Comparison of ENCODE assay signal across 8 cellular contexts in genomic region chr11:130070829-130071205, GRCh38. TPM values are rescaled to one million over a fixed set of nuclear protein-coding genes. Genes with fewer than 3 reads are reported as not detected.
DNase-seq lines count a peak whose midpoint lies in the region; ATAC-seq and TF ChIP-seq lines count a peak whose summit lies in the region.

No MANE protein-coding gene starts in this region.

- DNase-seq in NCI-H526 treated with DMSO at 0.1 percent for 48 hours (lab: John Stamatoyannopoulos, UW) (peak; percentile 83), cardiac fibroblast (ENCODE audit: low read depth in 2 of 2) (peak; percentile 32 to 33), type B pancreatic cell (ENCODE audit: extremely low spot score, unreplicated experiment) (no peak)

- peak overlapping the region; percentile 27 for H3K27ac ChIP-seq in DOHH2 (ENCODE audit: low read depth, low read length)
- peak overlapping the region; percentile 58 to 92 for H3K27ac ChIP-seq in liver (ENCODE audit: low read depth in 1 of 2, low read length in 2 of 2)

- H3K9me3 ChIP-seq in DOHH2 (ENCODE audit: control insufficient read depth, insufficient read depth, low read length): no peaks in the 10 kb centered on the region
- H3K9me3 ChIP-seq in liver (ENCODE audit: control insufficient read depth in 4 of 4, low read length in 3 of 4): no peaks in the 10 kb centered on the region

- no peaks in the 10 kb centered on the region for H3K27me3 Mint-ChIP-seq in type B pancreatic cell

- H3K27me3 ChIP-seq in DOHH2 (ENCODE audit: control insufficient read depth, low read length) (no peaks in the 10 kb centered on the region), liver (ENCODE audit: control insufficient read depth in 4 of 4, insufficient read depth in 4 of 4, low read length in 3 of 4) (no peaks in the 10 kb centered on the region)

- H3F3A ChIP-seq in DOHH2 (ENCODE audit: control insufficient read depth, insufficient read depth): peaks cover 4% of the 10 kb centered on the region; the same call in 1 of the 2 replicates

- H4K20me1 ChIP-seq in DOHH2 (ENCODE audit: control insufficient read depth, insufficient read depth, low read depth, low read length): peaks cover 10% of the 10 kb centered on the region

- H3K36me3 ChIP-seq in DOHH2 (ENCODE audit: control insufficient read depth, low read length) (peaks cover 10% of the 10 kb centered on the region), liver (ENCODE audit: control insufficient read depth in 4 of 4, insufficient read depth in 3 of 4, low read depth in 1 of 4, low read length in 3 of 4) (no peaks in the 10 kb centered on the region)

- H3K9me2 ChIP-seq in DOHH2 (replicated peaks; ENCODE audit: control insufficient read depth, low read length): no peaks in the 10 kb centered on the region

- H3K36me3 Mint-ChIP-seq in type B pancreatic cell: no peaks in the 10 kb centered on the region

- peak overlapping the region; percentile 68 for H3K4me2 ChIP-seq in DOHH2 (ENCODE audit: low read length)

- peak overlapping the region; percentile 93 for H3K4me3 Mint-ChIP-seq in type B pancreatic cell

- H3K27ac Mint-ChIP-seq in type B pancreatic cell: peak overlapping the region; percentile 77

- H3K4me1 ChIP-seq in DOHH2 (ENCODE audit: control insufficient read depth, low read length): peaks cover 58% of the 10 kb centered on the region
- peaks cover 5 to 34% (median 20%) of the 10 kb centered on the region in 4 donors for H3K4me1 ChIP-seq in liver (ENCODE audit: control insufficient read depth in 4 of 4, insufficient read depth in 4 of 4, low read length in 3 of 4)

- peak overlapping the region in 1 of 2 donors; percentile 66 for H3K9ac ChIP-seq in liver (ENCODE audit: low read depth in 1 of 2, low read length in 2 of 2)

- no peaks in the 10 kb centered on the region for H3K9me3 Mint-ChIP-seq in type B pancreatic cell

- 1% methylated on average over 24 of the region's 24 CpGs for WGBS in liver

- no peak for TF ChIP-seq RAD21 in liver (IDR thresholded peaks at IDR 0.05)

- peaks cover 61% of the 10 kb centered on the region for H3K79me2 ChIP-seq in DOHH2 (ENCODE audit: control insufficient read depth, low read length)

- H3K4me3 ChIP-seq in DOHH2 (ENCODE audit: low read length) (peak overlapping the region; percentile 78), cardiac fibroblast (replicated peaks in 1 of 2; ENCODE audit: low read depth in 2 of 2, low read length in 2 of 2) (peak overlapping the region; percentile 65 to 81), liver (ENCODE audit: low read depth in 1 of 3, low read length in 3 of 3) (peak overlapping the region; percentile 66 to 98 (median 76))

- TF ChIP-seq CTCF in DOHH2 (IDR thresholded peaks at IDR 0.05; ENCODE audit: low read depth, low read length, poor library complexity, severe bottlenecking): no peak
- no peak for TF ChIP-seq CTCF in cardiac fibroblast (IDR thresholded peaks at IDR 0.05; ENCODE audit: low read depth, low read length)
- TF ChIP-seq CTCF in liver (IDR thresholded peaks at IDR 0.05; ENCODE audit: low read depth, low read length, missing input control): no peak
- no peak for TF ChIP-seq CTCF in type B pancreatic cell (conservative IDR thresholded peaks at IDR 0.05)

- H3K4me1 Mint-ChIP-seq in type B pancreatic cell (ENCODE audit: unreplicated experiment): peaks cover 34% of the 10 kb centered on the region

- ATAC-seq in GM18868 (IDR thresholded peaks at IDR 0.05; ENCODE audit: unreplicated experiment) (no peak), HG03175 (IDR thresholded peaks at IDR 0.05; ENCODE audit: unreplicated experiment) (no peak), HG03159 (IDR thresholded peaks at IDR 0.05; ENCODE audit: unreplicated experiment) (no peak)

TF ChIP-seq in liver, 16 proteins besides CTCF, POLR2A, EP300 and RAD21:
- TF ChIP-seq SP1 (IDR thresholded peaks at IDR 0.05) (no peak), EGR1 (IDR thresholded peaks at IDR 0.05; ENCODE audit: low read depth in 2 of 2) (no peak), TAF1 (conservative IDR thresholded peaks at IDR 0.05) (no peak), GABPA (IDR thresholded peaks at IDR 0.05 in 1 of 2, conservative IDR thresholded peaks at IDR 0.05 in 1 of 2) (no peak), YY1 (IDR thresholded peaks at IDR 0.05) (no peak), ZBTB33 (IDR thresholded peaks at IDR 0.05) (no peak), REST (IDR thresholded peaks at IDR 0.05) (no peak), HNF4A (conservative IDR thresholded peaks at IDR 0.05) (no peak), FOXA1 (IDR thresholded peaks at IDR 0.05) (no peak), HNF4G (IDR thresholded peaks at IDR 0.05) (no peak), MAX (IDR thresholded peaks at IDR 0.05) (no peak), ATF3 (IDR thresholded peaks at IDR 0.05) (no peak)

RNA-seq across cellular contexts. Expression of gene APLP2, which starts 1.1 kb away (rescaled TPM):
- total RNA-seq in liver (100 to 1,000 TPM; 190 to 337 TPM), type B pancreatic cell (ENCODE audit: low replicate concordance) (207 and 254 TPM in 2 replicates)
- 100 to 1,000 TPM; 227 to 238 TPM for polyA plus RNA-seq in liver
